In the genomic region with DNA sequence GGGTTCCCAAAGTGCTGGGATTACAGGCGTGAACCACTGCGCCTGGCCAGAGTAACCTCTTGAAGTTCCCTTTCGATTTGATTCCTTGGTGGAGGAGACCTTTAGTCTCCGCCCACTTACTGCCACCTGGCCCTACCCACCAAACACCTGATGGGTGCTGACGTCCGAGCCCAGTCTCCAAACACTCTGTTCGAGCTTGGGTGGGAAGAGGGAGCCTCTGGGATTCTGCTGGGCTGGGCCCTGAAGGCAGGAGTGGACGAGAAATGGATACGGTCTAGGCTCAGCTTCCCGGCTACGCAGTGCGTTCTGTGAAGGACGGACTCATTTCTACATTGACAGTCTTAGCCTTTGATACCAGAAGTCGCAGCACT, we compare ENCODE assay signal across 8 cellular contexts. TPM values are rescaled to one million over a fixed set of nuclear protein-coding genes. Genes with fewer than 3 reads are reported as not detected.
A peak's percentile ranks its signal among the peaks of the same experiment; 100 is the strongest.
DNase-seq lines count a peak whose midpoint lies in the region; ATAC-seq and TF ChIP-seq lines count a peak whose summit lies in the region.

No MANE protein-coding gene starts in this region.

- no peaks in the 10 kb centered on the region for H3K9me3 ChIP-seq in neuron (ENCODE audit: low read length)

- peak overlapping the region; percentile 85 for H3K4me3 Mint-ChIP-seq in activated CD8-positive, alpha-beta T cell treated with anti-CD3 and anti-CD28 coated beads, Interleukin-2, amount 10 ng/mL, durations not matched to agents 7 days and 5 days

- H3K4me1 Mint-ChIP-seq in activated CD8-positive, alpha-beta T cell treated with anti-CD3 and anti-CD28 coated beads, Interleukin-2, amount 10 ng/mL, durations not matched to agents 7 days and 5 days (ENCODE audit: low read depth), result peaks cover 45% of the 10 kb centered on the region

- H3K27ac Mint-ChIP-seq in activated CD8-positive, alpha-beta T cell treated with anti-CD3 and anti-CD28 coated beads, Interleukin-2, amount 10 ng/mL, durations not matched to agents 7 days and 5 days, result no peak overlapping the region

- H2AFZ ChIP-seq in neuron (ENCODE audit: low read depth, low read length), result no peak overlapping the region

- H3K4me3 ChIP-seq in fibroblast of villous mesenchyme (ENCODE audit: low read depth, low read length) (peak overlapping the region; percentile 79), neuron (ENCODE audit: low read length) (peak overlapping the region; percentile 60)

- H3K27me3 ChIP-seq in neuron (ENCODE audit: insufficient read depth, low read length), result peaks cover 37% of the 10 kb centered on the region

- H3K4me1 ChIP-seq in neuron (ENCODE audit: insufficient read depth, low read length), result peaks cover 14% of the 10 kb centered on the region

- TF ChIP-seq CTCF in fibroblast of villous mesenchyme (IDR thresholded peaks at IDR 0.05; ENCODE audit: insufficient read depth, low read depth, low read length), result no peak

- DNase-seq in DMS153 (lab: John Stamatoyannopoulos, UW) (peak; percentile 88), NCI-H1436 treated with DMSO at 0.1 percent for 48 hours (lab: John Stamatoyannopoulos, UW) (peak; percentile 83), fibroblast of villous mesenchyme (ENCODE audit: low read depth) (peak; percentile 37)
- no peak for DNase-seq in activated CD8-positive, alpha-beta T cell treated with anti-CD3 and anti-CD28 coated beads, Interleukin-2, amount 10 ng/mL, durations not matched to agents 7 days and 5 days
- no peak for DNase-seq in NK-92 treated with Interleukin-12 subunit alpha and Interleukin-12 subunit beta, amount 100 ng/mL, for 24 hours (lab: John Stamatoyannopoulos, UW)

- no peaks in the 10 kb centered on the region for H3K27me3 Mint-ChIP-seq in activated CD8-positive, alpha-beta T cell treated with anti-CD3 and anti-CD28 coated beads, Interleukin-2, amount 10 ng/mL, durations not matched to agents 7 days and 5 days (ENCODE audit: low read depth)

- H3K36me3 ChIP-seq in neuron (ENCODE audit: insufficient read depth, low read length), result no peaks in the 10 kb centered on the region

- no peaks in the 10 kb centered on the region for H3K36me3 Mint-ChIP-seq in activated CD8-positive, alpha-beta T cell treated with anti-CD3 and anti-CD28 coated beads, Interleukin-2, amount 10 ng/mL, durations not matched to agents 7 days and 5 days (ENCODE audit: low read depth)

- CTCF ChIA-PET in activated CD8-positive, alpha-beta T cell treated with anti-CD3 and anti-CD28 coated beads, Interleukin-2, amount 10 ng/mL, durations not matched to agents 7 days and 5 days (lab: Charles Lee), result interaction anchor here (3.4 to 4.6 kb wide), 2 partner anchors 32 to 39 kb away, joined by 19 to 30 read pairs; partner anchors contain the start of gene PDK2

- ATAC-seq in activated CD8-positive, alpha-beta T cell treated with anti-CD3 and anti-CD28 coated beads, Interleukin-2, amount 10 ng/mL, durations not matched to agents 7 days and 5 days, result no peak
- ATAC-seq in GM19452 (IDR thresholded peaks at IDR 0.05; ENCODE audit: unreplicated experiment) (no peak), HG03521 (IDR thresholded peaks at IDR 0.05; ENCODE audit: unreplicated experiment) (no peak)

- H3K9me3 Mint-ChIP-seq in activated CD8-positive, alpha-beta T cell treated with anti-CD3 and anti-CD28 coated beads, Interleukin-2, amount 10 ng/mL, durations not matched to agents 7 days and 5 days (ENCODE audit: insufficient read depth), result no peaks in the 10 kb centered on the region

- POLR2A ChIA-PET in activated CD8-positive, alpha-beta T cell treated with anti-CD3 and anti-CD28 coated beads, Interleukin-2, amount 10 ng/mL, durations not matched to agents 7 days and 5 days (lab: Charles Lee), result no interaction called here

RNA-seq across cellular contexts. Expression of gene ITGA3, which starts 0.9 kb away (rescaled TPM):
- 1 to 10 TPM; 7.9 to 8.7 TPM for total RNA-seq in activated CD8-positive, alpha-beta T cell treated with anti-CD3 and anti-CD28 coated beads, Interleukin-2, amount 10 ng/mL, durations not matched to agents 7 days and 5 days
- total RNA-seq in fibroblast of villous mesenchyme, result 207 and 266 TPM in 2 replicates

RNA-seq across cellular contexts. Expression of gene PDK2, which starts 40.1 kb away (rescaled TPM):
- 10 to 100 TPM; 18.1 to 21.2 TPM for total RNA-seq in activated CD8-positive, alpha-beta T cell treated with anti-CD3 and anti-CD28 coated beads, Interleukin-2, amount 10 ng/mL, durations not matched to agents 7 days and 5 days
- total RNA-seq in fibroblast of villous mesenchyme, result 20.3 and 20.6 TPM in 2 replicates

Comparison
In these comparisons a context has a peak if more than half of its experiments do, and no peak if none do; other contexts are left out.
1. DNase-seq: peak in DMS153 (single experiment), NCI-H1436 treated with DMSO at 0.1 percent for 48 hours (single experiment) and fibroblast of villous mesenchyme (single experiment); none in activated CD8-positive, alpha-beta T cell treated with anti-CD3 and anti-CD28 coated beads, Interleukin-2, amount 10 ng/mL, durations not matched to agents 7 days and 5 days (single experiment) and NK-92 treated with Interleukin-12 subunit alpha and Interleukin-12 subunit beta, amount 100 ng/mL, for 24 hours (single experiment).
2. RNA of gene ITGA3, which starts 0.9 kb away (total RNA-seq): 207 to 266 TPM in fibroblast of villous mesenchyme; 7.9 to 8.7 TPM in activated CD8-positive, alpha-beta T cell treated with anti-CD3 and anti-CD28 coated beads, Interleukin-2, amount 10 ng/mL, durations not matched to agents 7 days and 5 days; every median in the first group is over 10 times any median in the second.